8 cellular contexts compared by ENCODE assay signal in genomic region chr11:45804806-45805304, GRCh38. TPM values are rescaled to one million over a fixed set of nuclear protein-coding genes. Genes with fewer than 3 reads are reported as not detected.
DNase-seq lines count a peak whose midpoint lies in the region; ATAC-seq and TF ChIP-seq lines count a peak whose summit lies in the region.

SLC35C1 (plus strand) TSS chr11:45805149; CDS start chr11:45805802, 653 bp downstream.

- ATAC-seq in GM21576 (IDR thresholded peaks at IDR 0.05; ENCODE audit: unreplicated experiment), result peak; percentile 92
- peak; percentile 96 to 97 for ATAC-seq in activated T-cell treated with anti-CD3 and anti-CD28 coated beads, Interleukin-2, amount 50 U/mL, for 4 hours

- H3K4me1 ChIP-seq in esophagus (ENCODE audit: control insufficient read depth in 2 of 2, insufficient read depth in 2 of 2, low read length in 1 of 2), result peaks cover 0 to 18% of the 10 kb centered on the region in 2 donors

- peaks cover 2% of the 10 kb centered on the region for H3K36me3 Mint-ChIP-seq in activated T-cell treated with anti-CD3 and anti-CD28 coated beads, Interleukin-2, amount 50 U/mL, for 4 hours (ENCODE audit: insufficient read depth)

- H3K36me3 ChIP-seq in esophagus (ENCODE audit: control insufficient read depth in 2 of 2, insufficient read depth in 2 of 2, low read length in 1 of 2), result peaks cover 0 to 21% of the 10 kb centered on the region in 2 donors

- H3K27me3 Mint-ChIP-seq in activated T-cell treated with anti-CD3 and anti-CD28 coated beads, Interleukin-2, amount 50 U/mL, for 4 hours (ENCODE audit: low read depth), result no peaks in the 10 kb centered on the region

- no peaks in the 10 kb centered on the region for H3K27me3 ChIP-seq in esophagus (ENCODE audit: control insufficient read depth in 1 of 2, insufficient read depth in 2 of 2, low read length in 2 of 2)

- 0 to 1% methylated on average over 29 to 45 of the region's 45 CpGs for WGBS in esophagus, 2 donors

- peak within 1 kb of the TSS; percentile 96 to 98 for H3K27ac ChIP-seq in esophagus (ENCODE audit: low read depth in 2 of 2, low read length in 1 of 2)

- no peak for TF ChIP-seq EP300 in Ishikawa (IDR thresholded peaks at IDR 0.05; ENCODE audit: borderline replicate concordance)

- peak within 1 kb of the TSS; percentile 70 to 91 for H3K4me3 ChIP-seq in esophagus (ENCODE audit: low read depth in 1 of 2, low read length in 2 of 2)

- peak within 1 kb of the TSS; percentile 93 for H3K4me3 Mint-ChIP-seq in activated T-cell treated with anti-CD3 and anti-CD28 coated beads, Interleukin-2, amount 50 U/mL, for 4 hours

- no peak for TF ChIP-seq RAD21 in Ishikawa (IDR thresholded peaks at IDR 0.05; ENCODE audit: low read depth)

- H3K4me1 Mint-ChIP-seq in activated T-cell treated with anti-CD3 and anti-CD28 coated beads, Interleukin-2, amount 50 U/mL, for 4 hours (ENCODE audit: low read depth), result peaks cover 38% of the 10 kb centered on the region

- peak; percentile 97 for DNase-seq in DMS53 (lab: John Stamatoyannopoulos, UW)
- peak; percentile 96 for DNase-seq in activated T-cell treated with anti-CD3 and anti-CD28 coated beads, Interleukin-2, amount 50 U/mL, for 4 hours
- DNase-seq in myocyte (ENCODE audit: low read depth), result peak; percentile 97
- DNase-seq in stimulated activated CD8-positive, alpha-beta memory T cell treated with anti-CD3 and anti-CD28 coated beads, Interleukin-7, amount 100 ng/mL, for 48 hours (ENCODE audit: extremely low read depth in 1 of 2, low read depth in 1 of 2), result peak; percentile 95 to 96

- no peaks in the 10 kb centered on the region for H3K9me3 Mint-ChIP-seq in activated T-cell treated with anti-CD3 and anti-CD28 coated beads, Interleukin-2, amount 50 U/mL, for 4 hours

- no peaks in the 10 kb centered on the region for H3K9me3 ChIP-seq in esophagus (ENCODE audit: control insufficient read depth in 2 of 2, insufficient read depth in 1 of 2, low read depth in 1 of 2, low read length in 1 of 2)

TF ChIP-seq in Ishikawa, 13 proteins besides CTCF, POLR2A, EP300 and RAD21:
- no peak for TF ChIP-seq NFIC (IDR thresholded peaks at IDR 0.05)
- TF ChIP-seq TAF1 (IDR thresholded peaks at IDR 0.05; ENCODE audit: low read depth), result no peak; the same call in 1 of the 2 replicates
- peak; percentile 75; the same call in 1 of the 2 replicates for TF ChIP-seq MAX (IDR thresholded peaks at IDR 0.05)
- no peak for TF ChIP-seq YY1 (IDR thresholded peaks at IDR 0.05; ENCODE audit: low read depth)
- TF ChIP-seq TEAD4 (IDR thresholded peaks at IDR 0.05), result no peak
- TF ChIP-seq USF1 (IDR thresholded peaks at IDR 0.05), result peak; percentile 79
- TF ChIP-seq ZBTB7A (IDR thresholded peaks at IDR 0.05; ENCODE audit: low read depth), result 0 out of 2 replicates have a peak, but pooled peaks have one; percentile 4
- no peak for TF ChIP-seq CEBPB (IDR thresholded peaks at IDR 0.05)
TF ChIP-seq in Ishikawa: peak in this region for 3.

TF ChIP-seq in PFSK-1, 5 proteins besides CTCF, POLR2A, EP300 and RAD21:
- TF ChIP-seq FOXP2 (optimal IDR thresholded peaks at IDR 0.05; ENCODE audit: borderline replicate concordance, extremely low read depth, extremely low read length, insufficient read depth) (peak; percentile 36), POLR2AphosphoS5 (IDR thresholded peaks at IDR 0.05; ENCODE audit: low read depth, low read length) (peak; percentile 91), TAF1 (IDR thresholded peaks at IDR 0.05; ENCODE audit: borderline replicate concordance, insufficient read depth, low read length) (no peak), SIN3A (IDR thresholded peaks at IDR 0.05; ENCODE audit: borderline replicate concordance, insufficient read depth, low read length) (no peak; the same call in 1 of the 2 replicates)
- TF ChIP-seq, protein P1, sequence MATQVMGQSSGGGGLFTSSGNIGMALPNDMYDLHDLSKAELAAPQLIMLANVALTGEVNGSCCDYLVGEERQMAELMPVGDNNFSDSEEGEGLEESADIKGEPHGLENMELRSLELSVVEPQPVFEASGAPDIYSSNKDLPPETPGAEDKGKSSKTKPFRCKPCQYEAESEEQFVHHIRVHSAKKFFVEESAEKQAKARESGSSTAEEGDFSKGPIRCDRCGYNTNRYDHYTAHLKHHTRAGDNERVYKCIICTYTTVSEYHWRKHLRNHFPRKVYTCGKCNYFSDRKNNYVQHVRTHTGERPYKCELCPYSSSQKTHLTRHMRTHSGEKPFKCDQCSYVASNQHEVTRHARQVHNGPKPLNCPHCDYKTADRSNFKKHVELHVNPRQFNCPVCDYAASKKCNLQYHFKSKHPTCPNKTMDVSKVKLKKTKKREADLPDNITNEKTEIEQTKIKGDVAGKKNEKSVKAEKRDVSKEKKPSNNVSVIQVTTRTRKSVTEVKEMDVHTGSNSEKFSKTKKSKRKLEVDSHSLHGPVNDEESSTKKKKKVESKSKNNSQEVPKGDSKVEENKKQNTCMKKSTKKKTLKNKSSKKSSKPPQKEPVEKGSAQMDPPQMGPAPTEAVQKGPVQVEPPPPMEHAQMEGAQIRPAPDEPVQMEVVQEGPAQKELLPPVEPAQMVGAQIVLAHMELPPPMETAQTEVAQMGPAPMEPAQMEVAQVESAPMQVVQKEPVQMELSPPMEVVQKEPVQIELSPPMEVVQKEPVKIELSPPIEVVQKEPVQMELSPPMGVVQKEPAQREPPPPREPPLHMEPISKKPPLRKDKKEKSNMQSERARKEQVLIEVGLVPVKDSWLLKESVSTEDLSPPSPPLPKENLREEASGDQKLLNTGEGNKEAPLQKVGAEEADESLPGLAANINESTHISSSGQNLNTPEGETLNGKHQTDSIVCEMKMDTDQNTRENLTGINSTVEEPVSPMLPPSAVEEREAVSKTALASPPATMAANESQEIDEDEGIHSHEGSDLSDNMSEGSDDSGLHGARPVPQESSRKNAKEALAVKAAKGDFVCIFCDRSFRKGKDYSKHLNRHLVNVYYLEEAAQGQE (IDR thresholded peaks at IDR 0.05; ENCODE audit: insufficient read depth in 1 of 2, low read depth in 2 of 2, low read length in 2 of 2), result peak in 1 of 2 experiments; percentile 50; a peak in 1 of 4 replicates

RNA-seq across cellular contexts. Expression of gene SLC35C1, which starts in this region (rescaled TPM):
- 31.9 TPM for polyA plus RNA-seq in PFSK-1 (2012; ENCODE audit: insufficient read length, low read depth)
- total RNA-seq in activated T-cell treated with anti-CD3 and anti-CD28 coated beads, Interleukin-2, amount 50 U/mL, for 4 hours, result 10 to 100 TPM; 14.7 to 17.5 (median 15.8) TPM
- polyA plus RNA-seq in esophagus, result 10 to 100 TPM; 36.9 to 45.6 TPM
- 6.4 and 6.9 TPM in 2 replicates for total RNA-seq in myocyte
- polyA plus RNA-seq in myocyte (2012), result 16.9 TPM

Comparison
In these comparisons a context has a peak if more than half of its experiments do, and no peak if none do; other contexts are left out.
1. Peak in every context shown above with its lines: DNase-seq, ATAC-seq, H3K4me3 ChIP-seq and H3K27ac ChIP-seq.